14 cellular contexts compared by ENCODE assay signal in the genomic region with DNA sequence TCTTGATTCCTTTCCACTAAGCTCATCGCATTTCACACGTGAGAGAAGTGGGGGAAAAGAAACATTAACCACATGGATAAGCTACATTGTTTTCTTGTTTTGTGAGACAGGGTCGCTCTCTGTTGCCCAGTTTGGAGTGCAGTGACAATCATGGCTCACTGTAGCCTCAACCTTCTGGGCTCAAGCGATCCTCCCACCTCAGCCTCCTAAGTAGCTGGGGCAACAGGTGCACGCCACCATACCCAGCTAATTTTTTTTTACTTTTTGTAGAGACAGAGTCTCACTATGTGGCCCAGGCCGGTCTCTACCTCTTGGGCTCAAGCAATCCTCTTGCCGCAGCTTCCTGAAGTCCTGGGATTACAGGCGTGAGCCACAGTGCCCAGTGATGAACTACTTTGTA. TPM values are rescaled to one million over a fixed set of nuclear protein-coding genes. Genes with fewer than 3 reads are reported as not detected.
DNase-seq lines count a peak whose midpoint lies in the region; ATAC-seq and TF ChIP-seq lines count a peak whose summit lies in the region.
"Had no signal": no experiment of that assay in that cellular context is flagged by ENCODE, and none has a peak within 500 bp of the region (broad histone marks: within the 10 kb centered on the region; RNA-seq: fewer than 3 reads in every experiment).

No MANE protein-coding gene starts in this region.

- H3K4me1 Mint-ChIP-seq in stimulated activated naive CD8-positive, alpha-beta T cell treated with anti-CD3 and anti-CD28 coated beads, Interleukin-15, Interleukin-2, amounts not matched to agents 100 ng/mL and 50 ng/mL, for 24 hours (ENCODE audit: low read depth), result peaks cover 89% of the 10 kb centered on the region
- H3K4me1 Mint-ChIP-seq in activated B cell treated with CpG ODN at 0.5 μM for 24 hours (peaks cover 89% of the 10 kb centered on the region), Caco-2 (ENCODE audit: low read depth, unreplicated experiment) (peaks cover 44% of the 10 kb centered on the region)

- DNase-seq in stimulated activated naive CD8-positive, alpha-beta T cell treated with anti-CD3 and anti-CD28 coated beads, Interleukin-15, Interleukin-2, amounts not matched to agents 100 U/mL and 50 U/mL, for 24 hours, result no peak
- DNase-seq in activated B cell treated with CpG ODN at 0.5 μM for 24 hours (no peak), kidney tubule cell (ENCODE audit: low spot score) (peak; percentile 22), AML-193 (lab: John Stamatoyannopoulos, UW) (no peak), Caco-2 (no peak), middle frontal gyrus (ENCODE audit: extremely low spot score, low spot score) (no peak)
- DNase-seq: mucosa of descending colon; NCI-H1930; NCI-H774; Right ventricle myocardium superior; stimulated activated CD4-positive, alpha-beta T cell treated with anti-CD3 and anti-CD28 coated beads, Interleukin-1b, Interleukin-23, amount 100 ng/mL, for 48 hours had no signal

- POLR2A ChIA-PET in activated B cell treated with CpG ODN at 0.5 μM for 24 hours (lab: Charles Lee), result interaction anchor here (0.5 to 1.9 kb wide), 3 partner anchors 10 to 142 kb away, joined by 3 to 8 read pairs (median 3); no protein-coding TSS in a partner anchor
- POLR2A ChIA-PET in Caco-2 (lab: Charles Lee), result no interaction called here

- intact Hi-C loops in activated B cell treated with CpG ODN at 0.5 μM for 24 hours (cut with micrococcal nuclease), result loop anchor here (10.0 kb wide), 2 partner anchors 328 to 402 kb away; no protein-coding TSS in a partner anchor
- intact Hi-C loops in Caco-2 (cut with micrococcal nuclease; ENCODE audit: unreplicated experiment), result no loop called here

- TF ChIP-seq CTCF in activated B cell treated with CpG ODN at 0.5 μM for 24 hours (IDR thresholded peaks at IDR 0.05) (no peak), Caco-2 (IDR thresholded peaks at IDR 0.05; ENCODE audit: insufficient read depth in 1 of 2, low read depth in 1 of 2, low read length in 1 of 2, severe bottlenecking in 1 of 2, unreplicated experiment in 1 of 2) (no peak)

- H3K9me3 Mint-ChIP-seq in stimulated activated naive CD8-positive, alpha-beta T cell treated with anti-CD3 and anti-CD28 coated beads, Interleukin-15, Interleukin-2, amounts not matched to agents 100 ng/mL and 50 ng/mL, for 24 hours, result no peaks in the 10 kb centered on the region
- H3K9me3 Mint-ChIP-seq in activated B cell treated with CpG ODN at 0.5 μM for 24 hours (no peaks in the 10 kb centered on the region), Caco-2 (ENCODE audit: unreplicated experiment) (no peaks in the 10 kb centered on the region)
- H3K9me3 Mint-ChIP-seq: GM23338 had no signal

- no peak overlapping the region for H3K4me3 ChIP-seq in Caco-2 (ENCODE audit: low read depth, low read length)
- H3K4me3 ChIP-seq: GM23338, mucosa of descending colon had no signal

- no peaks in the 10 kb centered on the region for H3K27me3 Mint-ChIP-seq in stimulated activated naive CD8-positive, alpha-beta T cell treated with anti-CD3 and anti-CD28 coated beads, Interleukin-15, Interleukin-2, amounts not matched to agents 100 ng/mL and 50 ng/mL, for 24 hours
- H3K27me3 Mint-ChIP-seq in activated B cell treated with CpG ODN at 0.5 μM for 24 hours (no peaks in the 10 kb centered on the region), Caco-2 (ENCODE audit: insufficient read depth, unreplicated experiment) (no peaks in the 10 kb centered on the region)

- peak overlapping the region; percentile 94 for H3K27ac Mint-ChIP-seq in stimulated activated naive CD8-positive, alpha-beta T cell treated with anti-CD3 and anti-CD28 coated beads, Interleukin-15, Interleukin-2, amounts not matched to agents 100 ng/mL and 50 ng/mL, for 24 hours
- H3K27ac Mint-ChIP-seq in activated B cell treated with CpG ODN at 0.5 μM for 24 hours (peak overlapping the region; percentile 74), Caco-2 (ENCODE audit: unreplicated experiment) (no peak overlapping the region)
- H3K27ac Mint-ChIP-seq: GM23338 had no signal

- ATAC-seq in stimulated activated naive CD8-positive, alpha-beta T cell treated with anti-CD3 and anti-CD28 coated beads, Interleukin-15, Interleukin-2, amounts not matched to agents 100 U/mL and 50 U/mL, for 24 hours, result no peak
- ATAC-seq in activated B cell treated with CpG ODN at 0.5 μM for 24 hours (ENCODE audit: low read depth) (no peak), HG02973 (IDR thresholded peaks at IDR 0.05; ENCODE audit: unreplicated experiment) (no peak)
- ATAC-seq: GM23338, mucosa of descending colon had no signal

- H3K4me1 ChIP-seq in Caco-2, result peaks cover 29% of the 10 kb centered on the region

- CTCF ChIA-PET in activated B cell treated with CpG ODN at 0.5 μM for 24 hours (lab: Charles Lee), result interaction anchor here (1.0 to 2.1 kb wide), 5 partner anchors 10 to 19 kb away, joined by 4 to 8 read pairs (median 7); no protein-coding TSS in a partner anchor
- CTCF ChIA-PET in Caco-2 (lab: Charles Lee), result no interaction called here

- peak overlapping the region; percentile 100 for H3K4me3 Mint-ChIP-seq in stimulated activated naive CD8-positive, alpha-beta T cell treated with anti-CD3 and anti-CD28 coated beads, Interleukin-15, Interleukin-2, amounts not matched to agents 100 ng/mL and 50 ng/mL, for 24 hours
- peak overlapping the region; percentile 96 for H3K4me3 Mint-ChIP-seq in activated B cell treated with CpG ODN at 0.5 μM for 24 hours
- no peak overlapping the region for H3K4me3 Mint-ChIP-seq in Caco-2 (ENCODE audit: unreplicated experiment)
- H3K4me3 Mint-ChIP-seq: GM23338 had no signal

- H3K36me3 ChIP-seq in Caco-2 (ENCODE audit: control insufficient read depth, insufficient read depth, low read length), result no peaks in the 10 kb centered on the region

- H3K27me3 ChIP-seq in Caco-2 (replicated peaks; ENCODE audit: control insufficient read depth, insufficient read depth, low read length), result no peaks in the 10 kb centered on the region

- BruUV-seq in Caco-2 (replicated peaks; lab: Mats Ljungman, UMichigan), result no TSS peak

- H3K9me3 ChIP-seq in Caco-2, result no peaks in the 10 kb centered on the region
- H3K9me3 ChIP-seq: mucosa of descending colon had no signal

- peaks cover 48% of the 10 kb centered on the region for H3K36me3 Mint-ChIP-seq in stimulated activated naive CD8-positive, alpha-beta T cell treated with anti-CD3 and anti-CD28 coated beads, Interleukin-15, Interleukin-2, amounts not matched to agents 100 ng/mL and 50 ng/mL, for 24 hours (ENCODE audit: low read depth)
- H3K36me3 Mint-ChIP-seq in activated B cell treated with CpG ODN at 0.5 μM for 24 hours (ENCODE audit: low read depth), result peaks cover 47% of the 10 kb centered on the region
- peaks cover 22% of the 10 kb centered on the region for H3K36me3 Mint-ChIP-seq in Caco-2 (ENCODE audit: insufficient read depth, unreplicated experiment)

RNA-seq across cellular contexts. Expression of a gene that starts 2.8 kb away (rescaled TPM):
- 94.0 and 96.5 TPM in 2 replicates for total RNA-seq in activated B cell treated with CpG ODN at 0.5 μM for 24 hours
- total RNA-seq in Caco-2 (2022), result 38.6 and 42.6 TPM in 2 replicates
